8 cellular contexts compared by ENCODE assay signal in the genomic region with DNA sequence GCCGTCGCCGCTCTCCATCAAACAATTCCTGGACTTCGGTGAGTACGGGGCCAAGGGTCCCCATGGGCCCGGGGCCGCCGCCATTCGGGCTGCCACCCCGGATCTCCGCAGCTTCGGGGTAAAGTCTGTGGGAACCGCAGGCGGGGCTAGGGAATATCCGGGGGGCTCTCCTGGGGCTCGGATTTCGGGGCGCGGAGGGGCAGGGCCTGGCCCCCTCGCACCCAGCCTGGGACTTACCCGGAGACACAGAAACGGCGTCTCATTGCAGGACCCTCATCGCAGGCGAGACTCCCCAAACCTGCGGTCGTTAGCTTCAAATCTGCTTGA. TPM values are rescaled to one million over a fixed set of nuclear protein-coding genes. Genes with fewer than 3 reads are reported as not detected.
DNase-seq lines count a peak whose midpoint lies in the region; ATAC-seq, FAIRE-seq and TF ChIP-seq lines count a peak whose summit lies in the region.

No MANE protein-coding gene starts in this region.

- H3K36me3 ChIP-seq in small intestine (ENCODE audit: control insufficient read depth in 2 of 2, insufficient read depth in 2 of 2, low read length in 2 of 2): no peaks in the 10 kb centered on the region

- no peaks in the 10 kb centered on the region for H3K27me3 ChIP-seq in small intestine (ENCODE audit: control insufficient read depth in 2 of 2, insufficient read depth in 2 of 2, low read length in 2 of 2)

- H3K9me3 ChIP-seq in small intestine (ENCODE audit: control insufficient read depth, low read depth): no peaks in the 10 kb centered on the region

- no peaks in the 10 kb centered on the region for H3K4me1 ChIP-seq in small intestine (ENCODE audit: control insufficient read depth in 2 of 2, insufficient read depth in 1 of 2, low read depth in 1 of 2, low read length in 1 of 2)

- no peak overlapping the region for H3K27ac Mint-ChIP-seq in glutamatergic neuron (ENCODE audit: unreplicated experiment)

- no peak for TF ChIP-seq CTCF in WI38 (IDR thresholded peaks at IDR 0.05; ENCODE audit: low read depth, low read length)
- no peak for TF ChIP-seq CTCF in glutamatergic neuron (IDR thresholded peaks at IDR 0.05; ENCODE audit: partially characterized antibody, unreplicated experiment)

- peaks cover 4% of the 10 kb centered on the region for H3K4me1 Mint-ChIP-seq in glutamatergic neuron (ENCODE audit: low read depth, unreplicated experiment)

- H3K9me3 Mint-ChIP-seq in glutamatergic neuron (ENCODE audit: unreplicated experiment): no peaks in the 10 kb centered on the region

- FAIRE-seq in small intestine (lab: Jason Lieb, UNC): no peak

- H3K36me3 Mint-ChIP-seq in glutamatergic neuron (ENCODE audit: unreplicated experiment): no peaks in the 10 kb centered on the region

- peak overlapping the region; percentile 61 for H3K4me3 Mint-ChIP-seq in glutamatergic neuron (ENCODE audit: unreplicated experiment)

- 1 to 39% (median 23%) methylated on average over 12 to 27 of the region's 27 CpGs for WGBS in small intestine, 3 donors

- peak overlapping the region; percentile 57 for H3K4me3 ChIP-seq in GM08714 (ENCODE audit: low read length)
- peak overlapping the region; percentile 61 for H3K4me3 ChIP-seq in WI38 (ENCODE audit: low read depth, low read length)
- peak overlapping the region; percentile 67 to 72 for H3K4me3 ChIP-seq in small intestine (ENCODE audit: low read depth in 1 of 2, low read length in 2 of 2)

- DNase-seq in glutamatergic neuron: no peak
- DNase-seq in small intestine: no peak
- no peak for DNase-seq in HuH-7 (ENCODE audit: low spot score)
- DNase-seq in SIG-M5 (lab: John Stamatoyannopoulos, UW): no peak
- no peak for DNase-seq in NCI-H82 treated with DMSO at 0.1 percent for 48 hours (lab: John Stamatoyannopoulos, UW; ENCODE audit: unreplicated experiment)

- peak overlapping the region; percentile 62 to 93 for H3K27ac ChIP-seq in small intestine (ENCODE audit: low read depth in 1 of 2, low read length in 1 of 2)

- no peaks in the 10 kb centered on the region for H3K27me3 Mint-ChIP-seq in glutamatergic neuron (ENCODE audit: unreplicated experiment)

- ATAC-seq in HG02938 (IDR thresholded peaks at IDR 0.05; ENCODE audit: unreplicated experiment): peak; percentile 16

RNA-seq across cellular contexts. Expression of a gene that starts 0.4 kb away (rescaled TPM):
- 12.1 TPM for total RNA-seq in glutamatergic neuron (ENCODE audit: unreplicated experiment)
- polyA plus RNA-seq in small intestine: 10 to 100 TPM in 1 of 3 donors, 1 to 10 TPM in 2; 7.1 to 13.6 (median 8.9) TPM
